1 cellular context compared by ENCODE assay signal in the genomic region with DNA sequence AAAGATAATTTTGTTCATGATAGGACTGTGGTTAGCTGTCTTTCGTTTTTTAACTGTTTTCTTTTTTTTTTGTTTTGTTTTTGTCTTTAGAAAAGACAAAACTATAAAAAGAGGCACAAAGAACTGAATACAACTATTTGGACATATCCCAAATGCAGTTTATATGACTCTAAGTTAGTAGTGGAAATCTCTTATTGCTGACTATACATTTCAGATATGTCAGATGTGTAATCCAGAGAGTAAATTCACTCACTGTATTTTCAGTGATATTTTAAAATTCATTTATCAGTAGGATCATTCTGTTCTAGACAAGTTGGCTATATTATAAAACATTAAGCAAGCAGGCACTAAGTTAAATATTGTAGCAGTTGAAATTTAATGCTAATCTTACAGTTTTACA.
TF ChIP-seq lines count a peak whose summit lies in the region.

No MANE protein-coding gene starts in this region.

TF ChIP-seq in IMR-90, 13 proteins besides CTCF, POLR2A, EP300 and RAD21:
- TF ChIP-seq RFX5 (IDR thresholded peaks at IDR 0.05; ENCODE audit: low read depth, low read length) = no peak
- TF ChIP-seq MXI1 (IDR thresholded peaks at IDR 0.05; ENCODE audit: borderline replicate concordance, low read depth, low read length) = no peak
- peak; percentile 81 for TF ChIP-seq MAFK (IDR thresholded peaks at IDR 0.05; ENCODE audit: low read depth, low read length)
